Comparison of ENCODE assay signal across 12 cellular contexts in genomic region chr9:111728617-111729366, GRCh38.
A peak's percentile ranks its signal among the peaks of the same experiment; 100 is the strongest.
DNase-seq lines count a peak whose midpoint lies in the region; ATAC-seq and TF ChIP-seq lines count a peak whose summit lies in the region.
"Had no signal": no experiment of that assay in that cellular context is flagged by ENCODE, and none has a peak within 500 bp of the region (broad histone marks: within the 10 kb centered on the region; RNA-seq: fewer than 3 reads in every experiment).

No MANE protein-coding gene starts in this region.

- no peak for ATAC-seq in right cardiac atrium
- no peak for ATAC-seq in HG02981 (IDR thresholded peaks at IDR 0.05; ENCODE audit: unreplicated experiment)

- no peaks in the 10 kb centered on the region for H3K36me3 ChIP-seq in smooth muscle cell (ENCODE audit: low read depth)
- H3K36me3 ChIP-seq: colonic mucosa had no signal

- DNase-seq in SIG-M5 treated with dmso at 0.1 percent for 504 hours (lab: John Stamatoyannopoulos, UW; ENCODE audit: unreplicated experiment) = peak; percentile 68
- no peak for DNase-seq in SIG-M5 (lab: John Stamatoyannopoulos, UW)
- peak; percentile 64 for DNase-seq in RKO (ENCODE audit: low spot score)
- DNase-seq in fibroblast of gingiva (ENCODE audit: low read depth) = peak; percentile 80
- no peak for DNase-seq in smooth muscle cell (lab: John Stamatoyannopoulos, UW; ENCODE audit: unreplicated experiment)
- no peak for DNase-seq in right cardiac atrium
- no peak for DNase-seq in HUDEP-2 (lab: John Stamatoyannopoulos, UW; ENCODE audit: unreplicated experiment in 76 of 76)
- DNase-seq: 8988T, colonic mucosa, immature natural killer cell, NCI-H526 treated with DMSO at 0.1 percent for 48 hours had no signal

- 52% methylated on average over 2 of the region's 2 CpGs for WGBS in smooth muscle cell (ENCODE audit: low lambda C conversion rate)
- 90% methylated on average over 2 of the region's 2 CpGs for WGBS in right cardiac atrium

- TF ChIP-seq CTCF in smooth muscle cell (IDR thresholded peaks at IDR 0.05; ENCODE audit: borderline replicate concordance, insufficient read depth, poor library complexity, severe bottlenecking) = no peak

- no peak overlapping the region for H3K9ac ChIP-seq in smooth muscle cell (ENCODE audit: low read depth)

- peak overlapping the region; percentile 75 for H3K27ac ChIP-seq in smooth muscle cell (ENCODE audit: low read depth)
- no peak overlapping the region for H3K27ac ChIP-seq in right cardiac atrium (ENCODE audit: low read length)
- H3K27ac ChIP-seq: colonic mucosa had no signal

- H3K27me3 ChIP-seq in smooth muscle cell (ENCODE audit: low read depth) (no peaks in the 10 kb centered on the region), right cardiac atrium (ENCODE audit: control insufficient read depth, insufficient read depth) (no peaks in the 10 kb centered on the region)
- H3K27me3 ChIP-seq: colonic mucosa had no signal

- H2AFZ ChIP-seq in smooth muscle cell (ENCODE audit: low read depth) = no peak overlapping the region

- H3K4me1 ChIP-seq in smooth muscle cell (ENCODE audit: low read depth) = no peaks in the 10 kb centered on the region
- no peaks in the 10 kb centered on the region for H3K4me1 ChIP-seq in right cardiac atrium (ENCODE audit: control insufficient read depth, insufficient read depth, low read length)
- H3K4me1 ChIP-seq: colonic mucosa had no signal

- intact Hi-C loops in right cardiac atrium (cut with DNase I) = no loop called here

- no peak overlapping the region for H3K4me3 ChIP-seq in smooth muscle cell
- no peak overlapping the region for H3K4me3 ChIP-seq in right cardiac atrium (ENCODE audit: low read length)
- H3K4me3 ChIP-seq: colonic mucosa had no signal

- no peaks in the 10 kb centered on the region for H4K20me1 ChIP-seq in smooth muscle cell (ENCODE audit: low read depth)

- H3F3A ChIP-seq in smooth muscle cell (ENCODE audit: low read depth) = no peaks in the 10 kb centered on the region

- H3K4me2 ChIP-seq in smooth muscle cell = peak overlapping the region; percentile 43

- H3K9me3 ChIP-seq in smooth muscle cell (replicated peaks; ENCODE audit: low read depth) (no peaks in the 10 kb centered on the region), right cardiac atrium (ENCODE audit: control insufficient read depth, low read length) (no peaks in the 10 kb centered on the region)
- H3K9me3 ChIP-seq: colonic mucosa had no signal

- H3K79me2 ChIP-seq in smooth muscle cell (ENCODE audit: low read depth) = no peaks in the 10 kb centered on the region

Comparison
In these comparisons a context has a peak if more than half of its experiments do, and no peak if none do; other contexts are left out.
1. DNase-seq: peak in SIG-M5 treated with dmso at 0.1 percent for 504 hours (single experiment), RKO (single experiment) and fibroblast of gingiva (single experiment); none in SIG-M5 (single experiment), smooth muscle cell (single experiment), right cardiac atrium (0 of 3) and HUDEP-2 (0 of 76).